ENCODE assay signal across 35 cellular contexts in the genomic region with DNA sequence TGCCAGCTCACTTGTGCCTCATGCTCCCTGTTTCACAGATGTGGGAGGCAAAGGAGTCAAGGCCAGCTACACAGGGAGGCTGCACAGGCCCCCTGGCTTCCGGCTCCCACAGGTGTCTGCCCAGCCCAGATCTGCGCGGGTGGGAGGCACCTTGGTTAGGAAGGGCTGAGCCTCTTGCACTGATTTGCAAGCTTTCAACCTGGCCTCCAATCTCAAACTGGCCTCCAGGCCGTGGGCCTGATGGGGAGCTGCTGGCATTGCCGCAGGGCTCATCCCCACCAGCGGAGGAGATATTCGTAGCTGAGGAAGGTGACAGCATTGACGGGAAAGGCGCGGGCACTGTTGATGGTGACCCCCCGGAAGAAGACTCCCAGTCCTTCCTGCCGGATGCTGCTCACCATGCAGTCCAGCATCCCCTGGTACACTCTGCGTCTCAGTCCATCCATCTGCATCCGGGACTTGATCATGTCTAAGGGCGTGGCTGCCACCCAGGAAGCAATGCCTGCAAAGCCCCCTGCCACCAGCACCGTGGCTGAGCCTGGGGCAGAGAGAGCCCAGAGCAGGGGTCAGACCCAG. TPM values are rescaled to one million over a fixed set of nuclear protein-coding genes. Genes with fewer than 3 reads are reported as not detected.
"Had no signal": no experiment of that assay in that cellular context is flagged by ENCODE, and none has a peak within 500 bp of the region (broad histone marks: within the 10 kb centered on the region; RNA-seq: fewer than 3 reads in every experiment).

No MANE protein-coding gene starts in this region.

- H3K4me1 ChIP-seq: colonic mucosa, neural progenitor cell had no signal

- H2AFZ ChIP-seq: neural progenitor cell had no signal

- DNase-seq: activated CD4-positive, alpha-beta memory T cell treated with anti-CD3 and anti-CD28 coated beads for 36 hours; activated CD4-positive, alpha-beta T cell treated with anti-CD3 and anti-CD28 coated beads, Interleukin-2, amount 10 ng/mL, durations not matched to agents 24 days and 14 days; activated CD4-positive, CD25-positive, alpha-beta regulatory T cell treated with anti-CD3 and anti-CD28 coated beads, Interleukin-2, amount 50 U/mL, for 72 hours; activated CD8-positive, alpha-beta memory T cell treated with anti-CD3 and anti-CD28 coated beads, Interleukin-2, amount 50 U/mL, for 4 hours; activated gamma-delta T cell; activated naive CD4-positive, alpha-beta T cell treated with anti-CD3 and anti-CD28 coated beads, Interleukin-2, amount 10 ng/mL, durations not matched to agents 7 days and 5 days; activated naive CD8-positive, alpha-beta T cell treated with anti-CD3 and anti-CD28 coated beads, Interleukin-2, amount 10 ng/mL, durations not matched to agents 7 days and 5 days; activated T-cell treated with anti-CD3 and anti-CD28 coated beads, Interleukin-2, amount 50 U/mL, for 1 hour; cerebellar nuclear complex; colonic mucosa; dorsolateral prefrontal cortex; effector memory CD4-positive, alpha-beta T cell; erythroblast; kidney glomerular epithelial cell; mesendoderm; natural killer cell; retina; sigmoid colon; small intestine; stimulated activated CD4-positive, alpha-beta T cell treated with anti-CD3 and anti-CD28 coated beads, Interleukin-1b, Interleukin-23, amount 100 ng/mL, for 48 hours; stimulated activated CD4-positive, alpha-beta T cell treated with anti-CD3 and anti-CD28 coated beads, Interleukin-4, amount 100 ng/mL, for 4 hours; stimulated activated CD8-positive, alpha-beta memory T cell treated with anti-CD3 and anti-CD28 coated beads, Interleukin-4, amount 100 ng/mL, for 48 hours; stimulated activated naive B cell treated with anti-CD40 and anti-IgM and Interleukin-4, amounts not matched to agents 10 μg/mL and 1 μg/mL and 100 μg/mL, for 72 hours; stomach; T-helper 17 cell; tibial artery had no signal

- H3K4me2 ChIP-seq: neural progenitor cell had no signal

- H3K27me3 ChIP-seq: ascending aorta, cardiac muscle cell, colonic mucosa, dorsolateral prefrontal cortex, heart left ventricle, neural progenitor cell, sigmoid colon, stomach, tibial artery had no signal

- ATAC-seq: left lobe of liver; natural killer cell; stimulated activated naive B cell treated with anti-CD40 and anti-IgM and Interleukin-4, amounts not matched to agents 10 μg/mL and 1 μg/mL and 100 μg/mL, for 72 hours; T-helper 17 cell had no signal

- H3K4me3 ChIP-seq: ascending aorta, cardiac muscle cell, colonic mucosa, dorsolateral prefrontal cortex, heart left ventricle, lung, neural progenitor cell, sigmoid colon, stomach, tibial artery had no signal

- H3K36me3 ChIP-seq: ascending aorta, cardiac muscle cell, colonic mucosa, heart left ventricle, neural progenitor cell, sigmoid colon, stomach, tibial artery had no signal

- H3K9ac ChIP-seq: neural progenitor cell had no signal

- H3K9me3 ChIP-seq: ascending aorta, colonic mucosa, heart left ventricle, sigmoid colon, stomach, tibial artery had no signal

- H3K27ac ChIP-seq: ascending aorta, cardiac muscle cell, colonic mucosa, dorsolateral prefrontal cortex, neural progenitor cell, sigmoid colon, stomach, tibial artery had no signal

RNA-seq across cellular contexts. Expression of gene TIGD3, which starts 21.7 kb away (rescaled TPM):
- total RNA-seq: ascending aorta, fibroblast of villous mesenchyme, ureter had no signal
- polyA plus RNA-seq: fibroblast of lung had no signal
